Comparison of ENCODE assay signal across 1 cellular context in genomic region chr17:48471807-48472484, GRCh38.
TF ChIP-seq lines count a peak whose summit lies in the region.

No MANE protein-coding gene starts in this region.

TF ChIP-seq in K562, 482 proteins besides CTCF, POLR2A, EP300 and RAD21 (continued from another document):
- TF ChIP-seq CTCFL (IDR thresholded peaks at IDR 0.05; ENCODE audit: borderline replicate concordance, insufficient read depth, low read depth, low read length, poor library complexity, severe bottlenecking) (peak; percentile 43), JUND (IDR thresholded peaks at IDR 0.05; ENCODE audit: borderline replicate concordance, low read depth, low read length) (no peak), JUND (tag; IDR thresholded peaks at IDR 0.05; ENCODE audit: borderline replicate concordance, low read depth, low read length) (no peak), KDM1A (IDR thresholded peaks at IDR 0.05) (no peak), ZNF316 (IDR thresholded peaks at IDR 0.05) (no peak), NR2C2 (CRISPR knock-in tag; IDR thresholded peaks at IDR 0.05) (no peak), NR2C2 (tag; IDR thresholded peaks at IDR 0.05) (peak; percentile 59; the same call in 1 of the 2 replicates), THAP12 (CRISPR knock-in tag; IDR thresholded peaks at IDR 0.05) (no peak), POLR2G (IDR thresholded peaks at IDR 0.05; ENCODE audit: low read depth, low read length) (no peak), ZNF740 (CRISPR knock-in tag; IDR thresholded peaks at IDR 0.05) (no peak), ZNF740 (tag; IDR thresholded peaks at IDR 0.05) (no peak), MITF (IDR thresholded peaks at IDR 0.05) (no peak), ZNF431 (CRISPR knock-in tag; IDR thresholded peaks at IDR 0.05) (no peak), HEY1 (CRISPR knock-in tag; IDR thresholded peaks at IDR 0.05; ENCODE audit: borderline replicate concordance) (no peak), EWSR1 (IDR thresholded peaks at IDR 0.05; ENCODE audit: borderline replicate concordance, low read depth, partially characterized antibody) (no peak), FOSL1 (tag; conservative IDR thresholded peaks at IDR 0.05) (no peak), ZNF23 (CRISPR knock-in tag; IDR thresholded peaks at IDR 0.05) (no peak), BRD4 (IDR thresholded peaks at IDR 0.05) (no peak), HMG20A (CRISPR knock-in tag; conservative IDR thresholded peaks at IDR 0.05) (no peak), NR3C1 (CRISPR knock-in tag; IDR thresholded peaks at IDR 0.05) (no peak), SRF (CRISPR knock-in tag; IDR thresholded peaks at IDR 0.05) (no peak), PBX2 (CRISPR knock-in tag; IDR thresholded peaks at IDR 0.05; ENCODE audit: low read depth) (no peak), PBX2 (tag; conservative IDR thresholded peaks at IDR 0.05; ENCODE audit: low read depth) (0 out of 2 replicates have a peak, but pooled peaks have one; percentile 9), IRF1 (CRISPR knock-in tag; IDR thresholded peaks at IDR 0.05; ENCODE audit: borderline replicate concordance) (no peak), CBFB (CRISPR knock-in tag; IDR thresholded peaks at IDR 0.05) (no peak), ETV6 (IDR thresholded peaks at IDR 0.05; ENCODE audit: borderline replicate concordance in 1 of 2, low read depth in 2 of 2, low read length in 1 of 2) (no peak), ETV6 (CRISPR knock-in tag; IDR thresholded peaks at IDR 0.05; ENCODE audit: borderline replicate concordance) (no peak), MEIS2 (IDR thresholded peaks at IDR 0.05; ENCODE audit: partially characterized antibody) (peak; percentile 42), HNRNPH1 (optimal IDR thresholded peaks at IDR 0.05; ENCODE audit: low read depth, low read length) (no peak), ZBTB34 (CRISPR knock-in tag; IDR thresholded peaks at IDR 0.05) (no peak), CSDE1 (IDR thresholded peaks at IDR 0.05) (no peak), HIVEP1 (CRISPR knock-in tag; IDR thresholded peaks at IDR 0.05) (no peak), RREB1 (CRISPR knock-in tag; IDR thresholded peaks at IDR 0.05) (no peak), KDM2B (CRISPR knock-in tag; IDR thresholded peaks at IDR 0.05) (no peak), ERF (CRISPR knock-in tag; IDR thresholded peaks at IDR 0.05) (no peak)
